17 cellular contexts compared by ENCODE assay signal in the genomic region with DNA sequence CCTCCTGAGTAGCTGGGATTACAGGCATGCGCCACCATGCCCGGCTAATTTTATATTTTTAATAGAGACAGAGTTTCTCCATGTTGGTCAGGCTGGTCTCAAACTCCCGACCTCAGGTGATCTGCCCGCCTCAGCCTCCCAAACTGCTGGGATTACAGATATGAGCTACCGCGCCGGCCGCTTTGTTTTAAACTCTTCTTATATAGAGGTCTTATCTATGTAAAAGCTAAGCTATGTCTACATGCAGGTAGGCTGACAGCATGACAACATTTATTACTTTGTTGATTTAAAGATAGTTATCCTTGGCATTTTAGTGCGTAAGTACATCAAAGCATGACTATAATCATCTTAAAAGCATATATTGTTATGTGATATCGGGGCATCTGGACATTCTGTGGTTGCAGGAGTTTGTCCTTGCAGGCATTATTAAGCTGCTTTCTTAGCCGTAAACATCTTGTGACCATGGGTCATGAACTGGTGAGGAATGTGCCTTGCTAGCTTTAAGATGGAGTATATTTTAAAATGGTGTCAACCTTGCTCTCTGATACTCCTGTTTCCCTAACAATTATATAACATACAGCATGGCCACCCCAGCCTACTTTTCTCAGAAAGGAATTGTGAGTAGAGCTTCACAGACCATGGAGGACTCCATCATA. TPM values are rescaled to one million over a fixed set of nuclear protein-coding genes. Genes with fewer than 3 reads are reported as not detected.
DNase-seq lines count a peak whose midpoint lies in the region; ATAC-seq and TF ChIP-seq lines count a peak whose summit lies in the region.
"Had no signal": no experiment of that assay in that cellular context is flagged by ENCODE, and none has a peak within 500 bp of the region (broad histone marks: within the 10 kb centered on the region; RNA-seq: fewer than 3 reads in every experiment).

No MANE protein-coding gene starts in this region.

- no peaks in the 10 kb centered on the region for H3K36me3 Mint-ChIP-seq in CD4-positive, alpha-beta T cell (ENCODE audit: low read depth)

- ATAC-seq in HG03469 (IDR thresholded peaks at IDR 0.05; ENCODE audit: unreplicated experiment) = no peak
- ATAC-seq in CD4-positive, alpha-beta T cell (ENCODE audit: poor library complexity) = no peak
- ATAC-seq: Right ventricle myocardium inferior had no signal

- no peaks in the 10 kb centered on the region for H3K9me3 ChIP-seq in CD4-positive, alpha-beta T cell (ENCODE audit: control insufficient read depth, low read length)
- H3K9me3 ChIP-seq: HAP-1, Peyer's patch had no signal

- no peak overlapping the region for H3K4me3 ChIP-seq in retinal pigment epithelial cell (ENCODE audit: low read length)
- H3K4me3 ChIP-seq: HAP-1, Peyer's patch had no signal

- no peak for TF ChIP-seq CTCF in retinal pigment epithelial cell (conservative IDR thresholded peaks at IDR 0.05; ENCODE audit: low read depth, low read length)
- TF ChIP-seq CTCF in CD4-positive, alpha-beta T cell (IDR thresholded peaks at IDR 0.05) = no peak

- H3K27me3 ChIP-seq in CD4-positive, alpha-beta T cell (ENCODE audit: control insufficient read depth, insufficient read depth, low read length) = no peaks in the 10 kb centered on the region
- H3K27me3 ChIP-seq: Peyer's patch had no signal

- intact Hi-C loops in CD4-positive, alpha-beta T cell (cut with DNase I, micrococcal nuclease) = no loop called here

- H3K4me3 Mint-ChIP-seq in CD4-positive, alpha-beta T cell = no peak overlapping the region

- CTCF ChIA-PET in CD4-positive, alpha-beta T cell (lab: Charles Lee) = no interaction called here

- no peak overlapping the region for H3K27ac ChIP-seq in CD4-positive, alpha-beta T cell (ENCODE audit: low read depth, low read length)
- H3K27ac ChIP-seq: C4-2B, Peyer's patch had no signal

- peak; percentile 21 for DNase-seq in LHCN-M2 (ENCODE audit: low read depth)
- peak; percentile 92 for DNase-seq in amniotic epithelial cell (ENCODE audit: low read depth)
- peak; percentile 59 for DNase-seq in islet precursor cell
- DNase-seq in retinal pigment epithelial cell (ENCODE audit: low read depth) = peak; percentile 79
- no peak for DNase-seq in NCI-H748 treated with DMSO at 0.1 percent for 48 hours (lab: John Stamatoyannopoulos, UW)
- DNase-seq in CD4-positive, alpha-beta T cell = no peak
- DNase-seq: DMS53, NCI-H1436, NCI-H2029 treated with DMSO at 0.1 percent for 48 hours, NCI-H2171 treated with DMSO at 0.1 percent for 48 hours, NCI-H446 treated with DMSO at 0.1 percent for 48 hours, NCI-H774, Peyer's patch had no signal

- no peaks in the 10 kb centered on the region for H3K27me3 Mint-ChIP-seq in CD4-positive, alpha-beta T cell

- H3K27ac Mint-ChIP-seq in CD4-positive, alpha-beta T cell = no peak overlapping the region

- POLR2A ChIA-PET in CD4-positive, alpha-beta T cell (lab: Charles Lee) = no interaction called here

- no peaks in the 10 kb centered on the region for H3K9me3 Mint-ChIP-seq in CD4-positive, alpha-beta T cell

- no peaks in the 10 kb centered on the region for H3K4me1 Mint-ChIP-seq in CD4-positive, alpha-beta T cell (ENCODE audit: low read depth)

RNA-seq across cellular contexts. Expression of a gene that starts 45.8 kb away (rescaled TPM):
- total RNA-seq in LHCN-M2 (2014; rRNA removed) = 37.9 and 42.5 TPM in 2 replicates
- 8.0 TPM for polyA plus RNA-seq in LHCN-M2 (2012)
- total RNA-seq in CD4-positive, alpha-beta T cell = 10 to 100 TPM; 33.1 to 33.8 TPM

RNA-seq across cellular contexts. Expression of a gene that starts 50.4 kb away (rescaled TPM):
- total RNA-seq in LHCN-M2 (2014; rRNA removed) = 32.1 and 34.8 TPM in 2 replicates
- polyA plus RNA-seq in LHCN-M2 (2012) = 8.8 TPM
- total RNA-seq in CD4-positive, alpha-beta T cell = 10 to 100 TPM; 78.4 to 82.2 TPM

Comparison
In these comparisons a context has a peak if more than half of its experiments do, and no peak if none do; other contexts are left out.
1. DNase-seq: peak in LHCN-M2 (single experiment), amniotic epithelial cell (single experiment), islet precursor cell (single experiment) and retinal pigment epithelial cell (single experiment); none in NCI-H748 treated with DMSO at 0.1 percent for 48 hours (single experiment) and CD4-positive, alpha-beta T cell (0 of 10).